Comparison of ENCODE assay signal across 8 cellular contexts in genomic region chr22:29580200-29580810, GRCh38. TPM values are rescaled to one million over a fixed set of nuclear protein-coding genes. Genes with fewer than 3 reads are reported as not detected.
A peak's percentile ranks its signal among the peaks of the same experiment; 100 is the strongest.
DNase-seq lines count a peak whose midpoint lies in the region; ATAC-seq lines count a peak whose summit lies in the region.

No MANE protein-coding gene starts in this region.

- H3K4me3 ChIP-seq in iPS-18a (ENCODE audit: low read length): peak overlapping the region; percentile 95

- H3K9ac ChIP-seq in iPS-18a (ENCODE audit: low read length): peak overlapping the region; percentile 98

- peak overlapping the region; percentile 93 for H3K27ac Mint-ChIP-seq in activated naive CD8-positive, alpha-beta T cell treated with anti-CD3 and anti-CD28 coated beads for 36 hours

- DNase-seq in D341Med (ENCODE audit: low spot score) (peak; percentile 62), RKO (ENCODE audit: low spot score) (no peak), UCSD-AML1 (lab: John Stamatoyannopoulos, UW; ENCODE audit: unreplicated experiment) (no peak)
- peak; percentile 12 for DNase-seq in activated naive CD8-positive, alpha-beta T cell treated with anti-CD3 and anti-CD28 coated beads for 36 hours
- peak; percentile 25 for DNase-seq in stimulated activated CD8-positive, alpha-beta memory T cell treated with anti-CD3 and anti-CD28 coated beads, Interleukin-4, amount 100 ng/mL, for 48 hours
- no peak for DNase-seq in activated CD4-positive, alpha-beta T cell treated with anti-CD3 and anti-CD28 coated beads, Interleukin-2, amount 50 U/mL, for 4 hours

- ATAC-seq in HG03196 (IDR thresholded peaks at IDR 0.05; ENCODE audit: unreplicated experiment): peak; percentile 28

- peaks cover 3% of the 10 kb centered on the region for H3K36me3 ChIP-seq in iPS-18a (ENCODE audit: control insufficient read depth, low read depth, low read length)

- H3K4me1 ChIP-seq in iPS-18a (ENCODE audit: control insufficient read depth, low read depth, low read length): peaks cover 9% of the 10 kb centered on the region

- peak overlapping the region; percentile 100 for H3K27ac ChIP-seq in iPS-18a (ENCODE audit: low read length)

- peak overlapping the region; percentile 94 for H3K4me3 Mint-ChIP-seq in activated naive CD8-positive, alpha-beta T cell treated with anti-CD3 and anti-CD28 coated beads for 36 hours

- H3K9me3 ChIP-seq in iPS-18a (ENCODE audit: control insufficient read depth, low read depth, low read length): no peaks in the 10 kb centered on the region

- H3K36me3 Mint-ChIP-seq in activated naive CD8-positive, alpha-beta T cell treated with anti-CD3 and anti-CD28 coated beads for 36 hours: peaks cover 7% of the 10 kb centered on the region

- H3K27me3 ChIP-seq in iPS-18a (ENCODE audit: control insufficient read depth, insufficient read depth, low read length): no peaks in the 10 kb centered on the region

- H3K27me3 Mint-ChIP-seq in activated naive CD8-positive, alpha-beta T cell treated with anti-CD3 and anti-CD28 coated beads for 36 hours: no peaks in the 10 kb centered on the region

- peaks cover 14% of the 10 kb centered on the region for H3K4me1 Mint-ChIP-seq in activated naive CD8-positive, alpha-beta T cell treated with anti-CD3 and anti-CD28 coated beads for 36 hours

- H3K9me3 Mint-ChIP-seq in activated naive CD8-positive, alpha-beta T cell treated with anti-CD3 and anti-CD28 coated beads for 36 hours: peaks cover 6% of the 10 kb centered on the region

RNA-seq across cellular contexts. Expression of gene NIPSNAP1, which starts 0.6 kb away (rescaled TPM):
- total RNA-seq in activated naive CD8-positive, alpha-beta T cell treated with anti-CD3 and anti-CD28 coated beads for 36 hours: 10 to 100 TPM; 50.7 to 52.8 TPM

RNA-seq across cellular contexts. Expression of gene NF2, which starts 23.1 kb away (rescaled TPM):
- 10 to 100 TPM; 45.8 to 49.4 TPM for total RNA-seq in activated naive CD8-positive, alpha-beta T cell treated with anti-CD3 and anti-CD28 coated beads for 36 hours

RNA-seq across cellular contexts. Expression of gene THOC5, which starts 26.7 kb away (rescaled TPM):
- 10 to 100 TPM; 63.9 to 71.7 TPM for total RNA-seq in activated naive CD8-positive, alpha-beta T cell treated with anti-CD3 and anti-CD28 coated beads for 36 hours

Comparison
In these comparisons a context has a peak if more than half of its experiments do, and no peak if none do; other contexts are left out.
1. DNase-seq: peak in D341Med (single experiment), activated naive CD8-positive, alpha-beta T cell treated with anti-CD3 and anti-CD28 coated beads for 36 hours (single experiment) and stimulated activated CD8-positive, alpha-beta memory T cell treated with anti-CD3 and anti-CD28 coated beads, Interleukin-4, amount 100 ng/mL, for 48 hours (single experiment); none in RKO (single experiment), UCSD-AML1 (single experiment) and activated CD4-positive, alpha-beta T cell treated with anti-CD3 and anti-CD28 coated beads, Interleukin-2, amount 50 U/mL, for 4 hours (0 of 2).